ENCODE assay signal across 1 cellular context in genomic region chr12:26941251-26941650, GRCh38.
TF ChIP-seq lines count a peak whose summit lies in the region.

No MANE protein-coding gene starts in this region.

TF ChIP-seq in SK-N-SH, 30 proteins besides CTCF, POLR2A, EP300 and RAD21 (continued from another document):
- no peak for TF ChIP-seq ZBTB33 (IDR thresholded peaks at IDR 0.05; ENCODE audit: borderline replicate concordance, low read depth)
